8 cellular contexts compared by ENCODE assay signal in the genomic region with DNA sequence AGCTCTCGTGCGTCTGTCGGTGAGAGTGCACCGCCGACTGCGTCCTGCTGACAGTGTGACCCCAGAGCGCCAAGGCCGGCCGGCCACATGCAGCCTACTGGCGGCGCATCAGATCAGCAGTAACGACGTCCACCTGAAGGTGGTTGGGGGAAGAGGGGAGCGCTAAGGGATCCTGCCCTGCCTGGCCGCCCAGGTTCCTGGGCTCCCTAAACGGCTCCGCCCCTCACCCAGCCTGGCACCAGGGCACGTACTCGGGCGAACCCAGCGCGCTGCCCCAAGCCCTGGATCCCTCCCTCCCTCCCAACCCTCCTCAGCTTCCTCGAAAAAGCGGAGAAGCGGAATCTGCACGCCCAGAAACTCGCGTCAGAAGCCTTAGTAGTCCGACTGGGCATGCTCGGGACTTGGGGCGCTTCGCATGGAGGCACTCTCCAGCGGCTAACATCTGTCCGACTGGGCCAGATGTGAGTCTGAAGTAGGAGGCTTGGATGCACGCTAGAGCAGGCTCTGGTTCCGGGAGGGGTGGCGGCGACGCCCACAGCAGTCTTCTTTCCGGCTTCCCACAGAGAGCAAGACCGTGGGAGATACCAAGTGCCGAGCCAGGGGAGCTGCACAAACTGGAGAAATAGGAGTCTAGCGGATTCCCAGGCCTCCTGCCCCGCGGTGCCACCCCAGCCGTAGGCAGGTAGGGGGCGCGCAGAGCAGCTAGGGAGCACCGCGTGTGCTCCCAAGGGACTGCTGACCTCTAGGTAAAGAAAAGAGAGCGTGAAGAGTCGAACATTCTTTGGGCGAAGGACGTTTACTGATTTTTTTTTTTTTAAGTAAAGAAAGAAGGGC.
DNase-seq lines count a peak whose midpoint lies in the region; ATAC-seq, FAIRE-seq and TF ChIP-seq lines count a peak whose summit lies in the region.

No MANE protein-coding gene starts in this region.

- peak overlapping the region; percentile 71 for H3K4me3 ChIP-seq in Loucy (ENCODE audit: low read length, poor library complexity, severe bottlenecking)
- H3K4me3 ChIP-seq in pancreas, result peak overlapping the region in 2 of 4 donors; percentile 21 to 35

- ATAC-seq in pancreas (peak; percentile 60 to 86 (median 74)), GM18873 (IDR thresholded peaks at IDR 0.05; ENCODE audit: low FRiP score, unreplicated experiment) (no peak), HG03135 (IDR thresholded peaks at IDR 0.05; ENCODE audit: unreplicated experiment) (no peak), HG03196 (IDR thresholded peaks at IDR 0.05; ENCODE audit: unreplicated experiment) (no peak)

- FAIRE-seq in pancreas (lab: Jason Lieb, UNC), result no peak

- no peak overlapping the region for H3K9ac ChIP-seq in Loucy (ENCODE audit: low read depth, low read length, poor library complexity, severe bottlenecking)

- H3F3A ChIP-seq in Loucy (ENCODE audit: low read depth), result no peaks in the 10 kb centered on the region

- H3K79me2 ChIP-seq in Loucy (ENCODE audit: insufficient read depth, low read length), result no peaks in the 10 kb centered on the region

- H4K20me1 ChIP-seq in Loucy (ENCODE audit: insufficient read depth, low read length, poor library complexity, severe bottlenecking), result no peaks in the 10 kb centered on the region

- no peaks in the 10 kb centered on the region for H3K9me3 Mint-ChIP-seq in activated naive CD4-positive, alpha-beta T cell treated with anti-CD3 and anti-CD28 coated beads, Interleukin-2, amount 10 ng/mL, durations not matched to agents 7 days and 5 days

- peak; percentile 97 for DNase-seq in DMS53 (lab: John Stamatoyannopoulos, UW)
- peak; percentile 37 for DNase-seq in activated naive CD4-positive, alpha-beta T cell treated with anti-CD3 and anti-CD28 coated beads, Interleukin-2, amount 10 ng/mL, durations not matched to agents 7 days and 5 days
- DNase-seq in cardiac septum (ENCODE audit: low spot score), result peak; percentile 77
- DNase-seq in pancreas, result peak; percentile 24 to 64 (median 51)

- no peak overlapping the region for H3K27ac Mint-ChIP-seq in activated naive CD4-positive, alpha-beta T cell treated with anti-CD3 and anti-CD28 coated beads, Interleukin-2, amount 10 ng/mL, durations not matched to agents 7 days and 5 days

- peaks cover 52% of the 10 kb centered on the region for H3K27me3 Mint-ChIP-seq in activated naive CD4-positive, alpha-beta T cell treated with anti-CD3 and anti-CD28 coated beads, Interleukin-2, amount 10 ng/mL, durations not matched to agents 7 days and 5 days

- no peaks in the 10 kb centered on the region for H3K9me3 ChIP-seq in Loucy (ENCODE audit: insufficient read depth, low read depth, low read length)
- H3K9me3 ChIP-seq in pancreas, result no peaks in the 10 kb centered on the region

- H3K4me2 ChIP-seq in Loucy (ENCODE audit: low read depth, low read length, poor library complexity, severe bottlenecking), result peak overlapping the region; percentile 74

- H3K36me3 Mint-ChIP-seq in activated naive CD4-positive, alpha-beta T cell treated with anti-CD3 and anti-CD28 coated beads, Interleukin-2, amount 10 ng/mL, durations not matched to agents 7 days and 5 days, result no peaks in the 10 kb centered on the region

- WGBS in pancreas, 2 donors, result 1 to 31% methylated on average over 54 of the region's 54 CpGs

- intact Hi-C loops in cardiac septum (cut with DNase I) (no loop called here), pancreas (cut with DNase I) (no loop called here)

- H3K4me3 Mint-ChIP-seq in activated naive CD4-positive, alpha-beta T cell treated with anti-CD3 and anti-CD28 coated beads, Interleukin-2, amount 10 ng/mL, durations not matched to agents 7 days and 5 days, result peak overlapping the region; percentile 50

- TF ChIP-seq CTCF in Loucy (conservative IDR thresholded peaks at IDR 0.05; ENCODE audit: low read length) (peak; percentile 39), pancreas (IDR thresholded peaks at IDR 0.05) (no peak)

- peak overlapping the region; percentile 88 for H2AFZ ChIP-seq in Loucy (ENCODE audit: low read length)

- peaks cover 27% of the 10 kb centered on the region for H3K4me1 Mint-ChIP-seq in activated naive CD4-positive, alpha-beta T cell treated with anti-CD3 and anti-CD28 coated beads, Interleukin-2, amount 10 ng/mL, durations not matched to agents 7 days and 5 days

- H3K27me3 ChIP-seq in Loucy (ENCODE audit: insufficient read depth, low read length, poor library complexity, severe bottlenecking) (no peaks in the 10 kb centered on the region), pancreas (peaks cover 0 to 12% (median 3%) of the 10 kb centered on the region in 4 donors)

- peaks cover 3% of the 10 kb centered on the region for H3K4me1 ChIP-seq in Loucy (ENCODE audit: insufficient read depth, low read length, poor library complexity, severe bottlenecking)
- H3K4me1 ChIP-seq in pancreas, result no peaks in the 10 kb centered on the region

- no peaks in the 10 kb centered on the region for H3K9me2 ChIP-seq in Loucy (replicated peaks; ENCODE audit: low read depth, low read length)

- H3K36me3 ChIP-seq in Loucy (ENCODE audit: insufficient read depth, low read length) (no peaks in the 10 kb centered on the region), pancreas (no peaks in the 10 kb centered on the region)

- H3K27ac ChIP-seq in pancreas, result no peak overlapping the region

- CTCF ChIA-PET in activated naive CD4-positive, alpha-beta T cell treated with anti-CD3 and anti-CD28 coated beads, Interleukin-2, amount 10 ng/mL, durations not matched to agents 7 days and 5 days (lab: Charles Lee), result no interaction called here

Comparison
In these comparisons a context has a peak if more than half of its experiments do, and no peak if none do; other contexts are left out.
1. DNase-seq: peak in every context shown above with its lines; median percentile 97 in DMS53; 77 in cardiac septum; 51 in pancreas; 37 in activated naive CD4-positive, alpha-beta T cell treated with anti-CD3 and anti-CD28 coated beads, Interleukin-2, amount 10 ng/mL, durations not matched to agents 7 days and 5 days.
2. ATAC-seq: peak in pancreas (4 of 4); none in GM18873 (single experiment), HG03135 (single experiment) and HG03196 (single experiment).